In the genomic region with DNA sequence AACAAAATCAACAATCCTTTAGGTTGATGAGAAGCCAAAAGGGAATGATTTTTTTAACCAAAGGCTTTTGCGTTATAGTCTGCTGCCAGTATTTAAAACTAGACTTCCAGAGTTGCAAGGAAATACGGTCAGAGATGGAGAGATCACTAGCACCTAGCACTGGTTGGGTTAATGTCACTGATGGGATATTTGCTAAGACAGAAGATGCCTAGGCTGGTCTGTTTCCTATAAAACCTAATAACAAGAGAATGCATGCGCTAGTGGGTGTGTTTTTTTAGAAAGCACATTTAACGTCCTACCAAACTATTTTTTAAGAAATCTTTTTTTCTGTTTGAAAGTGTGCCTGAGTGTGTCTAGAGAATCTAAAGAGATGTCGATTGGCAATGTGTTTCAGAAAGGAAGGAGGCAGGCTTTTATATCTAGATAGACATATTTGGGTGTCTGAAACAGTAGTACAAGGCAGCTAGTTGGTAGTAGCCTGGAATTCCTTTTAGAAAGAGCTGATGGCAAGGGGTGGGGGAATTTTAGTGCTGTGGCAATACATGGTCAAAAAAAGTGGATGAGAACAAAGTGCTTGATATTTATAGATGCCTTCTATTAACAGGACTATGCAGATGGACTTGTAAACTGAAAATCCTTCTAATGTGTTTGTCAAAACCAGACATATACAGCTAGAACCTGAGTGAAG, we compare ENCODE assay signal across 13 cellular contexts. TPM values are rescaled to one million over a fixed set of nuclear protein-coding genes. Genes with fewer than 3 reads are reported as not detected.
DNase-seq lines count a peak whose midpoint lies in the region; ATAC-seq, FAIRE-seq and TF ChIP-seq lines count a peak whose summit lies in the region.
"Had no signal": no experiment of that assay in that cellular context is flagged by ENCODE, and none has a peak within 500 bp of the region (broad histone marks: within the 10 kb centered on the region; RNA-seq: fewer than 3 reads in every experiment).

No MANE protein-coding gene starts in this region.

- ATAC-seq in K562 (no peak), right cardiac atrium (peak in 1 of 2 donors; percentile 60), HG03175 (IDR thresholded peaks at IDR 0.05; ENCODE audit: unreplicated experiment) (no peak)

- no peak for TF ChIP-seq EP300 in K562 (IDR thresholded peaks at IDR 0.05; ENCODE audit: low read length)

- no TSS peak for BruUV-seq in K562 (replicated peaks; lab: Mats Ljungman, UMichigan)

- DNase-seq in EL (peak; percentile 32), K562 (ENCODE audit: extremely low read depth in 1 of 4, low spot score in 3 of 4) (no peak), right cardiac atrium (no peak), renal cortical epithelial cell (ENCODE audit: low read depth) (peak; percentile 31), NCI-H1694 (lab: John Stamatoyannopoulos, UW) (no peak), GF-D8 (lab: John Stamatoyannopoulos, UW) (no peak)
- DNase-seq in stimulated activated CD4-positive, alpha-beta T cell treated with anti-CD3 and anti-CD28 coated beads, Interleukin-2, amount 100 ng/mL, for 48 hours, result no peak
- DNase-seq: activated T-cell treated with anti-CD3 and anti-CD28 coated beads, Interleukin-2, amount 50 U/mL, for 48 hours; RPMI8226; stimulated activated naive CD4-positive, alpha-beta T cell treated with Interleukin-2 at 50 U/mL for 16 hours had no signal

- no peaks in the 10 kb centered on the region for H4K20me1 ChIP-seq in K562 (replicated peaks; ENCODE audit: control insufficient read depth, insufficient read depth, low read length)

- no peak overlapping the region for H3K4me2 ChIP-seq in K562 (ENCODE audit: insufficient read depth, low read length)

- no peak for FAIRE-seq in K562 (lab: Jason Lieb, UNC)
- FAIRE-seq: D721Med had no signal

- H3K9me3 ChIP-seq in K562 (replicated peaks; ENCODE audit: control insufficient read depth, insufficient read depth, low read depth, low read length) (no peaks in the 10 kb centered on the region), right cardiac atrium (ENCODE audit: control insufficient read depth, low read length) (no peaks in the 10 kb centered on the region)

- CTCF ChIA-PET in K562 (lab: Yijun Ruan, JAX; ENCODE audit: low intra/inter-chr PET ratio), result no interaction called here

- no peak overlapping the region for H2AFZ ChIP-seq in K562 (ENCODE audit: low read depth, low read length)

- no peak overlapping the region for H3K27ac ChIP-seq in K562 (ENCODE audit: extremely low read depth, low read depth, low read length)
- peak overlapping the region; percentile 71 for H3K27ac ChIP-seq in right cardiac atrium (ENCODE audit: low read length)
- H3K27ac ChIP-seq: HL-60 had no signal

- TF ChIP-seq RAD21 in K562 (CRISPR knock-in tag; conservative IDR thresholded peaks at IDR 0.05 in 1 of 2, IDR thresholded peaks at IDR 0.05 in 1 of 2), result no peak

- H3K4me3 ChIP-seq in K562, result no peak overlapping the region
- H3K4me3 ChIP-seq in right cardiac atrium (ENCODE audit: low read length), result peak overlapping the region; percentile 100

- H3K36me3 ChIP-seq in K562 (ENCODE audit: control insufficient read depth, insufficient read depth, low read length), result no peaks in the 10 kb centered on the region

- POLR2A ChIA-PET in K562 (lab: Yijun Ruan, JAX), result no interaction called here

- intact Hi-C loops in K562 (cut with micrococcal nuclease) (no loop called here), right cardiac atrium (cut with DNase I) (loop anchor here in 1 of 4 donors (10.0 kb wide), 1 partner anchor 154 kb away; no protein-coding TSS in a partner anchor)

- H3K9ac ChIP-seq in K562 (ENCODE audit: insufficient read depth in 1 of 2, low read depth in 2 of 2, low read length in 2 of 2), result no peak overlapping the region

- in situ Hi-C loops in K562 (cut with MboI), result no loop called here

- WGBS in K562 (ENCODE audit: insufficient coverage, low coverage, missing lambda C conversion rate), result 0% methylated on average over 5 of the region's 5 CpGs
- WGBS in right cardiac atrium, result 13% methylated on average over 5 of the region's 5 CpGs

- H3K4me1 ChIP-seq in K562 (replicated peaks in 1 of 2; ENCODE audit: control insufficient read depth in 2 of 2, insufficient read depth in 2 of 2, low read length in 2 of 2) (no peaks in the 10 kb centered on the region), right cardiac atrium (ENCODE audit: control insufficient read depth, insufficient read depth, low read length) (peaks cover 12% of the 10 kb centered on the region)

- H3K9me1 ChIP-seq in K562 (ENCODE audit: control insufficient read depth, insufficient read depth, low read length), result no peaks in the 10 kb centered on the region

- TF ChIP-seq CTCF in K562 (IDR thresholded peaks at IDR 0.05 in 2 of 3, conservative IDR thresholded peaks at IDR 0.05 in 1 of 3; ENCODE audit: insufficient read depth in 2 of 3, low read depth in 1 of 3, low read length in 3 of 3), result no peak

- no peak for TF ChIP-seq POLR2A in K562 (conservative IDR thresholded peaks at IDR 0.05)

- no peaks in the 10 kb centered on the region for H3K79me2 ChIP-seq in K562 (ENCODE audit: control insufficient read depth, insufficient read depth, low read length)

- H3K27me3 ChIP-seq in K562 (ENCODE audit: control insufficient read depth in 2 of 2, insufficient read depth in 2 of 2, low read length in 2 of 2) (peaks cover 26 to 40% of the 10 kb centered on the region in 2 experiments; a peak in 4 of 5 replicates), right cardiac atrium (ENCODE audit: control insufficient read depth, insufficient read depth) (no peaks in the 10 kb centered on the region)

TF ChIP-seq in K562, 482 proteins besides CTCF, POLR2A, EP300 and RAD21:
- peak; percentile 7; the same call in 1 of the 2 replicates for TF ChIP-seq BMI1 (IDR thresholded peaks at IDR 0.05; ENCODE audit: low read length)
- TF ChIP-seq SETDB1 (IDR thresholded peaks at IDR 0.05; ENCODE audit: low read length), result no peak
- TF ChIP-seq SAFB (IDR thresholded peaks at IDR 0.05; ENCODE audit: borderline replicate concordance, low read depth, low read length), result no peak

RNA-seq across cellular contexts. Expression of gene CALD1, which starts 0.9 kb away (rescaled TPM):
- 0.65 TPM in 1 of 2 replicates, not detected in the other for total RNA-seq in K562 (2011; cell fraction: chromatin; rRNA removed; ENCODE audit: low replicate concordance)
- total RNA-seq in K562 (2011; cell fraction: nucleolus; rRNA removed), result not detected in 2 replicates
- not detected in 2 replicates for total RNA-seq in K562 (2011; cell fraction: nucleoplasm; rRNA removed)
- total RNA-seq in K562 (2014; rRNA removed) (not detected in 2 replicates), K562 (2014; rRNA removed; fragmentation: Illumina TruSeq; extraction: Trizol) (not detected in 2 replicates), K562 (2015; rRNA removed; fragmentation: Illumina TruSeq; extraction: Trizol) (not detected in 2 replicates), K562 (2021) (0.40 and 0.89 TPM in 2 replicates), right cardiac atrium (100 to 1,000 TPM; 127 to 214 (median 137) TPM), renal cortical epithelial cell (155 and 181 TPM in 2 replicates)
- polyA plus RNA-seq in K562 (2011; rRNA removed) (not detected in 2 replicates), K562 (2014; fragmentation: Illumina TruSeq; extraction: Trizol) (not detected in 2 replicates), K562 (2014; fragmentation: Nextera tagmentation; extraction: Ambion mirVana) (not detected), K562 (2014; rRNA removed) (not detected in 2 replicates), right cardiac atrium (93.9 TPM)
- 0.06 and 0.18 TPM in 2 replicates for polyA plus RNA-seq in K562 (2011; cell fraction: cytosol; rRNA removed)
- polyA plus RNA-seq in K562 (2011; cell fraction: nucleus; rRNA removed), result not detected in 2 replicates
- polyA plus RNA-seq in K562 (2012), result 0.07 TPM in 1 of 2 replicates, not detected in the other
- polyA minus RNA-seq in K562 (2011; rRNA and poly(A)+ RNA removed), result 0.04 TPM in 1 of 2 replicates, not detected in the other
- polyA minus RNA-seq in K562 (2011; cell fraction: cytosol; rRNA and poly(A)+ RNA removed), result 4.7 TPM in 1 of 2 replicates, not detected in the other
- 0.40 TPM in 1 of 2 replicates, not detected in the other for polyA minus RNA-seq in K562 (2011; cell fraction: nucleus; rRNA and poly(A)+ RNA removed)

Comparison
In these comparisons a context has a peak if more than half of its experiments do, and no peak if none do; other contexts are left out.
1. DNase-seq: peak in EL (single experiment) and renal cortical epithelial cell (single experiment); none in K562 (0 of 4), right cardiac atrium (0 of 3), NCI-H1694 (single experiment), GF-D8 (single experiment) and stimulated activated CD4-positive, alpha-beta T cell treated with anti-CD3 and anti-CD28 coated beads, Interleukin-2, amount 100 ng/mL, for 48 hours (0 of 2).
2. RNA of gene CALD1, which starts 0.9 kb away (total RNA-seq): 155 to 181 TPM in renal cortical epithelial cell and 127 to 214 TPM in right cardiac atrium; 0.40 to 0.89 TPM in K562; every median in the first group is over 10 times any median in the second.